In the genomic region with DNA sequence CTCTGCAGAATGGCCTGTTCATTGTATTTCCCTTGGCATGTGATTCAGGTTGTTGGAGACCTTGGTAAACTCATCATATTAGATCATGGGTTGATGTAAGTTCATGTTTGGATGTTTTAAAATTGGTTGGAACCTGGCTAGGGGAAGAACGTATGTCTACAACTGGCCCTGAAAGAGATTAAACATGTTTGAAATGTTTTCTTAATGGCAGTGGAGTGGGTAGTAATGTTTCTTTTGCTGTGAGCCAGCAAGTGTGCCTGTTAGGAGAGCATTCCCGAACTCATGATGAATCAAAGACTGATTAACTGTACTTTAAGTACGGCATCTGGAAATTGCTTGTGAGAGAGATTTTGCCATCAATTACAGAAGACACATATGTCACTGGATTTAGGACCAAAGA, we compare ENCODE assay signal across 29 cellular contexts. TPM values are rescaled to one million over a fixed set of nuclear protein-coding genes. Genes with fewer than 3 reads are reported as not detected.
DNase-seq lines count a peak whose midpoint lies in the region; ATAC-seq, FAIRE-seq and TF ChIP-seq lines count a peak whose summit lies in the region.
"Had no signal": no experiment of that assay in that cellular context is flagged by ENCODE, and none has a peak within 500 bp of the region (broad histone marks: within the 10 kb centered on the region; RNA-seq: fewer than 3 reads in every experiment).

No MANE protein-coding gene starts in this region.

- peaks cover 2% of the 10 kb centered on the region for H3K79me1 ChIP-seq in mesenchymal stem cell (replicated peaks; ENCODE audit: low read length, poor library complexity, severe bottlenecking)

- in situ Hi-C loops in ACHN (cut with HindIII; ENCODE audit: low pct_ligation_motif_present, low pct_unique_long_range_greater_than_20kb, low sequenced_read_pairs), result no loop called here

- H2BK15ac ChIP-seq in mesenchymal stem cell (ENCODE audit: low read depth, poor library complexity, severe bottlenecking), result no peak overlapping the region

- H2BK12ac ChIP-seq in mesenchymal stem cell (ENCODE audit: low read length in 2 of 2), result no peak overlapping the region

- H3K18ac ChIP-seq in mesenchymal stem cell (ENCODE audit: low read depth in 1 of 2, low read length in 2 of 2), result no peak overlapping the region

- H3K36me3 ChIP-seq in bronchial epithelial cell (ENCODE audit: control insufficient read depth, insufficient read depth, low read length), result no peaks in the 10 kb centered on the region
- H3K36me3 ChIP-seq in mesenchymal stem cell (ENCODE audit: control insufficient read depth in 1 of 2, insufficient read depth in 2 of 2, low read depth in 1 of 2, low read length in 2 of 2), result no peaks in the 10 kb centered on the region
- H3K36me3 ChIP-seq: BLaER1, esophagus muscularis mucosa, prostate gland had no signal

- peaks cover 2% of the 10 kb centered on the region for H3K4me1 ChIP-seq in mesenchymal stem cell (ENCODE audit: control insufficient read depth, insufficient read depth, low read depth, low read length)
- H3K4me1 ChIP-seq: BLaER1, esophagus muscularis mucosa, prostate gland had no signal

- no peak overlapping the region for H3K23ac ChIP-seq in mesenchymal stem cell (ENCODE audit: low read length in 2 of 2)

- no peak overlapping the region for H2BK5ac ChIP-seq in mesenchymal stem cell (ENCODE audit: low read depth, low read length, poor library complexity, severe bottlenecking)

- ATAC-seq in omental fat pad (ENCODE audit: low FRiP score), result no peak

- H3K14ac ChIP-seq in mesenchymal stem cell (ENCODE audit: low read length in 2 of 2), result no peak overlapping the region

- H3K4me2 ChIP-seq in mesenchymal stem cell (ENCODE audit: low read length, poor library complexity, severe bottlenecking), result no peak overlapping the region
- H3K4me2 ChIP-seq: BLaER1 had no signal

- no peak overlapping the region for H4K8ac ChIP-seq in mesenchymal stem cell (ENCODE audit: low read length)

- no peaks in the 10 kb centered on the region for H3K9me3 ChIP-seq in mesenchymal stem cell (ENCODE audit: control insufficient read depth, low read length)
- H3K9me3 ChIP-seq: BLaER1, esophagus muscularis mucosa, prostate gland had no signal

- no peak overlapping the region for H2AK5ac ChIP-seq in mesenchymal stem cell (ENCODE audit: low read length, severe bottlenecking)

- peak overlapping the region; percentile 40; the same call in 1 of the 2 replicates for H3K4me3 Mint-ChIP-seq in HFFc6
- H3K4me3 Mint-ChIP-seq: activated B cell treated with CpG ODN at 0.5 μM for 24 hours, neural crest cell had no signal

- no peaks in the 10 kb centered on the region for H3K9me3 Mint-ChIP-seq in HFFc6
- H3K9me3 Mint-ChIP-seq: activated B cell treated with CpG ODN at 0.5 μM for 24 hours, neural crest cell had no signal

- H3K4ac ChIP-seq in mesenchymal stem cell (ENCODE audit: low read depth in 1 of 2, low read length in 2 of 2), result no peak overlapping the region

- TF ChIP-seq CTCF in HFFc6 (IDR thresholded peaks at IDR 0.05), result no peak
- no peak for TF ChIP-seq CTCF in bronchial epithelial cell (IDR thresholded peaks at IDR 0.05; ENCODE audit: insufficient read depth, low read length, severe bottlenecking)
- no peak for TF ChIP-seq CTCF in omental fat pad (IDR thresholded peaks at IDR 0.05)

- H3K4me1 Mint-ChIP-seq in HFFc6 (ENCODE audit: low read depth), result peaks cover 51% of the 10 kb centered on the region
- H3K4me1 Mint-ChIP-seq: activated B cell treated with CpG ODN at 0.5 μM for 24 hours had no signal

- H3K4me3 ChIP-seq in bronchial epithelial cell (ENCODE audit: low read depth, low read length) (no peak overlapping the region), mesenchymal stem cell (ENCODE audit: insufficient read depth in 1 of 2, low read depth in 1 of 2, low read length in 2 of 2) (no peak overlapping the region)
- H3K4me3 ChIP-seq: BLaER1, esophagus muscularis mucosa, lung, prostate gland, skin epidermis had no signal

- no peaks in the 10 kb centered on the region for H3K27me3 ChIP-seq in bronchial epithelial cell (ENCODE audit: control insufficient read depth, insufficient read depth, low read length)
- H3K27me3 ChIP-seq in mesenchymal stem cell (ENCODE audit: control insufficient read depth in 1 of 2, insufficient read depth in 1 of 2, low read length in 2 of 2), result no peaks in the 10 kb centered on the region
- H3K27me3 ChIP-seq: BLaER1, esophagus muscularis mucosa had no signal

- no peak overlapping the region for H2BK120ac ChIP-seq in mesenchymal stem cell (ENCODE audit: low read depth, low read length)

- H4K91ac ChIP-seq in mesenchymal stem cell (ENCODE audit: low read length), result no peak overlapping the region

- H3K27me3 Mint-ChIP-seq in HFFc6 (ENCODE audit: insufficient read depth), result peaks cover 2% of the 10 kb centered on the region

- peak overlapping the region; percentile 24 for H3K27ac ChIP-seq in mesenchymal stem cell (ENCODE audit: low read length, poor library complexity, severe bottlenecking)
- H3K27ac ChIP-seq: BLaER1, esophagus muscularis mucosa, prostate gland, skin epidermis had no signal

- DNase-seq in ACHN (peak; percentile 24), HFFc6 (no peak), bronchial epithelial cell (ENCODE audit: low read depth) (peak; percentile 22), mesenchymal stem cell (no peak), putamen (ENCODE audit: low spot score) (no peak), NCI-H774 (lab: John Stamatoyannopoulos, UW) (no peak), omental fat pad (ENCODE audit: low spot score) (no peak)
- DNase-seq in stimulated activated CD4-positive, alpha-beta T cell treated with anti-CD3 and anti-CD28 coated beads, Interleukin-2, amount 100 ng/mL, for 24 hours, result no peak
- DNase-seq: activated B cell treated with CpG ODN at 0.5 μM for 24 hours; activated CD4-positive, alpha-beta T cell treated with anti-CD3 and anti-CD28 coated beads, Interleukin-2, amount 50 U/mL, for 4 hours; activated naive CD4-positive, alpha-beta T cell treated with anti-CD3 and anti-CD28 coated beads, Interleukin-2, amount 50 U/mL, for 16 hours; COR-L47; DMS79 treated with DMSO at 0.1 percent for 48 hours; effector memory CD4-positive, alpha-beta T cell; NCI-H1105; NCI-H2029 treated with DMSO at 0.1 percent for 48 hours; NCI-H345; SHP77 treated with DMSO at 0.1 percent for 48 hours; substantia nigra; T1000 had no signal

- peaks cover under 1% of the 10 kb centered on the region for H3K36me3 Mint-ChIP-seq in HFFc6 (ENCODE audit: low read depth)

- peak overlapping the region; percentile 55 for H3K9ac ChIP-seq in mesenchymal stem cell (ENCODE audit: low read length)
- H3K9ac ChIP-seq: BLaER1 had no signal

- H3K27ac Mint-ChIP-seq in HFFc6, result peak overlapping the region; percentile 79
- H3K27ac Mint-ChIP-seq: activated B cell treated with CpG ODN at 0.5 μM for 24 hours had no signal

- WGBS in mesenchymal stem cell, result 76% methylated on average over 3 of the region's 3 CpGs

- no peak for FAIRE-seq in bronchial epithelial cell (lab: Jason Lieb, UNC)
- FAIRE-seq: A204.1, colon, keratinocyte had no signal

- no peak overlapping the region for H2AFZ ChIP-seq in mesenchymal stem cell (ENCODE audit: low read depth, low read length)

RNA-seq across cellular contexts. Expression of a gene that starts 44.5 kb away (rescaled TPM):
- 10 to 100 TPM; 19.1 to 29.8 (median 25.0) TPM for total RNA-seq in HFFc6 (2021; fragmentation: NEBNext Ultra II Directional; extraction: Animal tissue kit (Norgen Biotek cat#: 25700))
- total RNA-seq in bronchial epithelial cell (0.13 and 0.26 TPM in 2 replicates), omental fat pad (10 to 100 TPM in 2 of 4 donors, 1 to 10 TPM in 2; 8.4 to 45.6 (median 10.2) TPM)
- 16.9 TPM for polyA plus RNA-seq in mesenchymal stem cell (2013, experiment 1 of 2)
- polyA plus RNA-seq in mesenchymal stem cell (2013, experiment 2 of 2), result 16.3 TPM
- total RNA-seq: activated B cell treated with CpG ODN at 0.5 μM for 24 hours had no signal

Comparison
In these comparisons a context has a peak if more than half of its experiments do, and no peak if none do; other contexts are left out.
1. DNase-seq: peak in ACHN (single experiment) and bronchial epithelial cell (single experiment); none in HFFc6 (single experiment), mesenchymal stem cell (single experiment), putamen (single experiment), NCI-H774 (single experiment), omental fat pad (single experiment) and stimulated activated CD4-positive, alpha-beta T cell treated with anti-CD3 and anti-CD28 coated beads, Interleukin-2, amount 100 ng/mL, for 24 hours (0 of 2).